In the genomic region with DNA sequence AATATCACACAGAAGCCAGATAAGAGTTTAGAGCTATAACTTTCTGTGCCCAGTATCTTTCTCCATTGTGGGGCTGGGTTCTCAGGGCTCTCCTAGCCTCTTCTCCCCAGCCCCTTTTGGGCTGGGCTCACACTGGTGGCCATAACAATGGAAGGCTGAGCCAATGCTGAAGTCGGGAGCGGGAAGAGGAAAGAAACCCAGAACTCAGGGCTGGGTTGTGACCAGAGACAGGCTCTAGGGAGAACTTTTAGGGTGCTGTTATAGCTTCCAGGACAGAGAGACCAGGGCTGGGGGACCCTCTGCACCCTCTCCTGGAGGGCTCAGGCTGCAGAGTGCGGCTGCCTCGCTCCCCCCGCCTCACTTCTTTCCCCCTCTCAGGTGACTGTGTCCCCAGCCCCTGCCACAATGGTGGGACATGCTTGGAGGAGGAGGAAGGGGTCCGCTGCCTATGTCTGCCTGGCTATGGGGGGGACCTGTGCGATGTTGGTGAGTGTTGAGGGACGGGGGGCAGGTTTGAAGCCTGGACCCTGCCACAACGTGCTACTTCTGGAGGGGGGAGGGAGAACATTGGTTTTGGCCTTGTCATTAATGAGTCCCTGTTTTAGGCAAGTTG, we compare ENCODE assay signal across 24 cellular contexts. TPM values are rescaled to one million over a fixed set of nuclear protein-coding genes. Genes with fewer than 3 reads are reported as not detected.
"Had no signal": no experiment of that assay in that cellular context is flagged by ENCODE, and none has a peak within 500 bp of the region (broad histone marks: within the 10 kb centered on the region; RNA-seq: fewer than 3 reads in every experiment).

No MANE protein-coding gene starts in this region.

- H3K4me3 ChIP-seq: cardiac muscle cell had no signal

- H3K36me3 ChIP-seq: cardiac muscle cell, left ventricle myocardium inferior, ovary, suprapubic skin, vagina had no signal

- H3K27ac Mint-ChIP-seq: activated CD4-positive, alpha-beta T cell treated with anti-CD3 and anti-CD28 coated beads for 36 hours; activated naive CD4-positive, alpha-beta T cell treated with anti-CD3 and anti-CD28 coated beads, Interleukin-2, amount 10 ng/mL, durations not matched to agents 7 days and 5 days; activated T-helper 2 cell treated with anti-CD3 and anti-CD28 coated beads, Interferon-gamma antibody, Interleukin-2, Interleukin-4, amounts not matched to agents 10 μg/mL and 5 μg/mL and 100 μg/mL, durations not matched to agents 14 hours and 24 hours and 36 hours; stimulated activated naive CD8-positive, alpha-beta T cell treated with anti-CD3 and anti-CD28 coated beads, Interleukin-15, amount 100 ng/mL, for 72 hours; WTC11 had no signal

- DNase-seq: activated CD4-positive, alpha-beta T cell treated with anti-CD3 and anti-CD28 coated beads, Interleukin-2, amount 50 U/mL, for 48 hours; activated naive CD4-positive, alpha-beta T cell treated with anti-CD3 and anti-CD28 coated beads, Interleukin-2, amount 10 ng/mL, durations not matched to agents 7 days and 5 days; activated T-cell treated with anti-CD3 and anti-CD28 coated beads for 4 hours; foreskin keratinocyte; left ventricle myocardium inferior; stimulated activated naive CD8-positive, alpha-beta T cell treated with anti-CD3 and anti-CD28 coated beads, Interleukin-15, amount 100 ng/mL, for 72 hours; SW 1271; trophoblast cell had no signal

- H3K9me3 Mint-ChIP-seq: activated naive CD4-positive, alpha-beta T cell treated with anti-CD3 and anti-CD28 coated beads, Interleukin-2, amount 10 ng/mL, durations not matched to agents 7 days and 5 days; activated T-helper 2 cell treated with anti-CD3 and anti-CD28 coated beads, Interferon-gamma antibody, Interleukin-2, Interleukin-4, amounts not matched to agents 10 μg/mL and 5 μg/mL and 100 μg/mL, durations not matched to agents 14 hours and 24 hours and 36 hours; neural crest cell; stimulated activated naive CD8-positive, alpha-beta T cell treated with anti-CD3 and anti-CD28 coated beads, Interleukin-15, amount 100 ng/mL, for 72 hours; WTC11 had no signal

- H3K4me3 Mint-ChIP-seq: activated naive CD4-positive, alpha-beta T cell treated with anti-CD3 and anti-CD28 coated beads, Interleukin-2, amount 10 ng/mL, durations not matched to agents 7 days and 5 days had no signal

- ATAC-seq: activated CD4-positive, alpha-beta T cell treated with anti-CD3 and anti-CD28 coated beads for 36 hours; foreskin keratinocyte; psoas muscle; right cardiac atrium; stimulated activated naive CD8-positive, alpha-beta T cell treated with anti-CD3 and anti-CD28 coated beads, Interleukin-15, amount 100 ng/mL, for 72 hours had no signal

- H3K27me3 ChIP-seq: ovary, vagina had no signal

- H3K9me3 ChIP-seq: left ventricle myocardium inferior, ovary, psoas muscle, suprapubic skin, vagina had no signal

- H3K27ac ChIP-seq: cardiac muscle cell, foreskin keratinocyte, ovary, psoas muscle, skin epidermis, suprapubic skin had no signal

- H3K36me3 Mint-ChIP-seq: activated naive CD4-positive, alpha-beta T cell treated with anti-CD3 and anti-CD28 coated beads, Interleukin-2, amount 10 ng/mL, durations not matched to agents 7 days and 5 days; WTC11 had no signal

RNA-seq across cellular contexts. Expression of gene BCAN, which starts 14.1 kb away (rescaled TPM):
- total RNA-seq: activated CD4-positive, alpha-beta T cell treated with anti-CD3 and anti-CD28 coated beads for 36 hours; activated T-helper 2 cell treated with anti-CD3 and anti-CD28 coated beads, Interferon-gamma antibody, Interleukin-2, Interleukin-4, amounts not matched to agents 10 μg/mL and 5 μg/mL and 100 μg/mL, durations not matched to agents 14 hours and 24 hours and 36 hours; epithelial cell of proximal tubule; fibroblast of lung; foreskin keratinocyte; T-helper 2 cell treated with Interferon-gamma antibody and Interleukin-4, amounts not matched to agents 100 ng/mL and 5 ng/mL, for 36 hours had no signal
- polyA plus RNA-seq: foreskin keratinocyte had no signal

RNA-seq across cellular contexts. Expression of gene NES, which starts 21.2 kb away (rescaled TPM):
- total RNA-seq: activated T-helper 2 cell treated with anti-CD3 and anti-CD28 coated beads, Interferon-gamma antibody, Interleukin-2, Interleukin-4, amounts not matched to agents 10 μg/mL and 5 μg/mL and 100 μg/mL, durations not matched to agents 14 hours and 24 hours and 36 hours; T-helper 2 cell treated with Interferon-gamma antibody and Interleukin-4, amounts not matched to agents 100 ng/mL and 5 ng/mL, for 36 hours had no signal

RNA-seq across cellular contexts. Expression of gene HAPLN2, which starts 36.8 kb away (rescaled TPM):
- total RNA-seq: activated T-helper 2 cell treated with anti-CD3 and anti-CD28 coated beads, Interferon-gamma antibody, Interleukin-2, Interleukin-4, amounts not matched to agents 10 μg/mL and 5 μg/mL and 100 μg/mL, durations not matched to agents 14 hours and 24 hours and 36 hours; epithelial cell of proximal tubule; fibroblast of lung; foreskin keratinocyte; kidney epithelial cell; myocyte; T-helper 2 cell treated with Interferon-gamma antibody and Interleukin-4, amounts not matched to agents 100 ng/mL and 5 ng/mL, for 36 hours; vagina had no signal
- polyA plus RNA-seq: fibroblast of lung, foreskin keratinocyte had no signal
